Comparison of ENCODE assay signal across 9 cellular contexts in the genomic region with DNA sequence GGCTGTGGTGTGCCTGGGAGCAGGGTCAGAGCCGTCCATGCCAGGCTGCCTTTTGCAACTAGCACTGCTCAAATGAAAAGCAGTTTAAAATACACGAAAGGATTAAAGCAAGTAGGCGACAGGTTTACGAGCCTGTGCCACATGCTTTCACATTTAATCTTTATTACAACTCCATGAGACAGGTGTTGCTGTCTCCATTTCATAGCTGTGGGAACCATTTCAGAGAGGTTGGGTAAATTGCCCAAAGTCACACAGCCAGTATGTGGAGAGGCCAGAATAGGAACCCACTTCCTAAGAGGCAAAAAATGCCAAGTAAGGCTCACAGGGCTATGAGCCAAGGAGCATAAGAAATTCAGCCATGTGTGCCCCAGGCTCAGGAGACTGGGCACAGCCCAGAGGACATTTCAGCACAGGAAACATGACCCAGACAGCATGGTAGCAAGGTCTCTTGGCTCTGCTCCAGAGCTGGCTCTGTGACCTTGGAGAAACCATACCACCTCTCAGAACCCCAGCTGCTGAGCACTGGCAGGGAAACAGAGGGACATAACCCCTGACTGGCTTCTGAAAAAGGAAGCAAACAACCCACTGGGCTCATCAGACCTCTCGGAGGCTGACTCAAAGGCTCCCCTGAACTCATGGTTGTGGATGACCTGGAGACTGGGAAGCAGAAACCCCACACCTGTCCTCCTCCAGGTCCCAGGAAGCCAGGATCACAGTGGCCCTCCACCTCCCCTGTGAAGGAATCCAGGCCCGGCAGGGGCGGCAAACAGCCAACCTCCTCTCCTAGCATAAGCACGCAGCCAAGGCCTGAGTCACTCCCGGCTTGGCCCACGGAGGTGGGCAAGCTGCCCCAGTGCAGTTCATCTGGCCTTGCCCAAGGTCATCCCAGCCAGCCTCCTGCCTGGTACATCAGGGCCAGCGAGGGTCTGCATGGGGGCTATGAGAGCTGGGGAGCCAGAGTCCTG. TPM values are rescaled to one million over a fixed set of nuclear protein-coding genes. Genes with fewer than 3 reads are reported as not detected.
DNase-seq lines count a peak whose midpoint lies in the region; ATAC-seq and TF ChIP-seq lines count a peak whose summit lies in the region.
"Had no signal": no experiment of that assay in that cellular context is flagged by ENCODE, and none has a peak within 500 bp of the region (broad histone marks: within the 10 kb centered on the region; RNA-seq: fewer than 3 reads in every experiment).

No MANE protein-coding gene starts in this region.

- H3K4me3 ChIP-seq in heart right ventricle: no peak overlapping the region
- no peak overlapping the region for H3K4me3 ChIP-seq in gastrocnemius medialis

- peaks cover 9% of the 10 kb centered on the region for H3K27me3 Mint-ChIP-seq in activated CD4-positive, alpha-beta T cell treated with anti-CD3 and anti-CD28 coated beads, Interleukin-2, amount 10 ng/mL, durations not matched to agents 7 days and 5 days

- H3K4me3 Mint-ChIP-seq in activated CD4-positive, alpha-beta T cell treated with anti-CD3 and anti-CD28 coated beads, Interleukin-2, amount 10 ng/mL, durations not matched to agents 7 days and 5 days: no peak overlapping the region

- H3K9me3 ChIP-seq in heart right ventricle (no peaks in the 10 kb centered on the region), gastrocnemius medialis (no peaks in the 10 kb centered on the region)

- H3K27ac ChIP-seq in heart right ventricle: peak overlapping the region; percentile 91 to 99 (median 94)
- peak overlapping the region; percentile 94 to 100 (median 98) for H3K27ac ChIP-seq in gastrocnemius medialis

- WGBS in heart right ventricle, 2 donors: 51 to 53% methylated on average over 11 of the region's 11 CpGs

- peak; percentile 33 for DNase-seq in GF-D8 (lab: John Stamatoyannopoulos, UW)
- DNase-seq in anterior cingulate cortex (lab: John Stamatoyannopoulos, UW): peak in 30 of 58 donors; percentile 12 to 77 (median 32)
- DNase-seq in heart right ventricle: peak; percentile 87 to 91
- DNase-seq in gastrocnemius medialis: peak; percentile 91 to 98
- DNase-seq in activated CD4-positive, alpha-beta T cell treated with anti-CD3 and anti-CD28 coated beads, Interleukin-2, amount 10 ng/mL, durations not matched to agents 7 days and 5 days: no peak
- no peak for DNase-seq in KBM-7
- DNase-seq in HEK293T (ENCODE audit: extremely low spot score): no peak
- DNase-seq: activated CD4-positive, alpha-beta T cell treated with anti-CD3 and anti-CD28 coated beads, Interleukin-2, amount 50 U/mL, for 48 hours had no signal

- TF ChIP-seq POLR2A in gastrocnemius medialis (IDR thresholded peaks at IDR 0.05): peak; percentile 29 to 47

- H3K4me1 ChIP-seq in heart right ventricle: peaks cover 39 to 73% (median 68%) of the 10 kb centered on the region in 9 donors
- peaks cover 73 to 75% of the 10 kb centered on the region in 2 donors for H3K4me1 ChIP-seq in gastrocnemius medialis

- H3K36me3 Mint-ChIP-seq in activated CD4-positive, alpha-beta T cell treated with anti-CD3 and anti-CD28 coated beads, Interleukin-2, amount 10 ng/mL, durations not matched to agents 7 days and 5 days (ENCODE audit: low read depth): no peaks in the 10 kb centered on the region

- H3K27me3 ChIP-seq in heart right ventricle (no peaks in the 10 kb centered on the region), gastrocnemius medialis (no peaks in the 10 kb centered on the region)

- POLR2A ChIA-PET in activated CD4-positive, alpha-beta T cell treated with anti-CD3 and anti-CD28 coated beads, Interleukin-2, amount 10 ng/mL, durations not matched to agents 7 days and 5 days (lab: Charles Lee): no interaction called here
- POLR2A ChIA-PET in HEK293T (lab: Yijun Ruan, JAX): no interaction called here

- H3K36me3 ChIP-seq in heart right ventricle (peaks cover 0 to 13% (median 2%) of the 10 kb centered on the region in 9 donors), gastrocnemius medialis (no peaks in the 10 kb centered on the region)

- CTCF ChIA-PET in activated CD4-positive, alpha-beta T cell treated with anti-CD3 and anti-CD28 coated beads, Interleukin-2, amount 10 ng/mL, durations not matched to agents 7 days and 5 days (lab: Charles Lee): interaction anchor here (3.5 kb wide), 1 partner anchor 110 kb away, joined by 16 read pairs; no protein-coding TSS in a partner anchor
- CTCF ChIA-PET in HEK293T (lab: Yijun Ruan, JAX): interaction anchor here (0.6 to 0.9 kb wide), 3 partner anchors 9 to 307 kb away, joined by 3 read pairs; no protein-coding TSS in a partner anchor

- H3K27ac Mint-ChIP-seq in activated CD4-positive, alpha-beta T cell treated with anti-CD3 and anti-CD28 coated beads, Interleukin-2, amount 10 ng/mL, durations not matched to agents 7 days and 5 days: no peak overlapping the region

- ATAC-seq in heart right ventricle: peak; percentile 27 to 77 (median 64)
- peak; percentile 46 to 49 for ATAC-seq in gastrocnemius medialis
- ATAC-seq in HG03521 (IDR thresholded peaks at IDR 0.05; ENCODE audit: unreplicated experiment): no peak

- in situ Hi-C loops in gastrocnemius medialis (cut with MboI; ENCODE audit: low sequenced_read_pairs in 4 of 4) (no loop called here), KBM-7 (cut with MboI; ENCODE audit: low pct_unique_long_range_greater_than_20kb, low sequenced_read_pairs) (no loop called here)

- TF ChIP-seq CTCF in heart right ventricle (IDR thresholded peaks at IDR 0.05) (peak in 1 of 9 donors; percentile 30), gastrocnemius medialis (IDR thresholded peaks at IDR 0.05 in 4 of 5, conservative IDR thresholded peaks at IDR 0.05 in 1 of 5) (peak in 1 of 5 experiments; percentile 24)

- intact Hi-C loops in heart right ventricle (cut with DNase I) (loop anchor here in 8 of 10 donors (5.0 to 10.0 kb wide), 6 partner anchors 33 to 97 kb away; a partner anchor contains a TSS), gastrocnemius medialis (cut with DNase I; ENCODE audit: low total_unique reads) (loop anchor here (1.0 to 5.0 kb wide), 6 partner anchors 10 to 793 kb away; no protein-coding TSS in a partner anchor)

- peaks cover 7% of the 10 kb centered on the region for H3K4me1 Mint-ChIP-seq in activated CD4-positive, alpha-beta T cell treated with anti-CD3 and anti-CD28 coated beads, Interleukin-2, amount 10 ng/mL, durations not matched to agents 7 days and 5 days

- H3K9me3 Mint-ChIP-seq in activated CD4-positive, alpha-beta T cell treated with anti-CD3 and anti-CD28 coated beads, Interleukin-2, amount 10 ng/mL, durations not matched to agents 7 days and 5 days: no peaks in the 10 kb centered on the region

TF ChIP-seq in HEK293T, 16 proteins besides CTCF, POLR2A, EP300 and RAD21:
- TF ChIP-seq CTBP1 (IDR thresholded peaks at IDR 0.05; ENCODE audit: borderline replicate concordance) (no peak), SUZ12 (IDR thresholded peaks at IDR 0.05) (no peak), FOXA1 (IDR thresholded peaks at IDR 0.05) (no peak)

RNA-seq across cellular contexts. Expression of a gene that starts 40.3 kb away (rescaled TPM):
- total RNA-seq in heart right ventricle (100 to 1,000 TPM in 2 of 10 donors, 10 to 100 TPM in 8; 61.2 to 103 (median 75.5) TPM), gastrocnemius medialis (10 to 100 TPM; 24.3 to 47.2 (median 35.5) TPM)
- polyA plus RNA-seq in heart right ventricle: 100 to 1,000 TPM in 1 of 2 donors, 1 to 10 TPM in 1; 9.9 to 132 TPM
- total RNA-seq in activated CD4-positive, alpha-beta T cell treated with anti-CD3 and anti-CD28 coated beads, Interleukin-2, amount 10 ng/mL, durations not matched to agents 7 days and 5 days: 10 to 100 TPM; 27.1 to 38.4 TPM

Comparison
In these comparisons a context has a peak if more than half of its experiments do, and no peak if none do; other contexts are left out.
1. DNase-seq: peak in GF-D8 (single experiment), anterior cingulate cortex (30 of 58), heart right ventricle (2 of 2) and gastrocnemius medialis (2 of 2); none in activated CD4-positive, alpha-beta T cell treated with anti-CD3 and anti-CD28 coated beads, Interleukin-2, amount 10 ng/mL, durations not matched to agents 7 days and 5 days (single experiment), KBM-7 (single experiment) and HEK293T (single experiment).